ENCODE assay signal across 8 cellular contexts in the genomic region with DNA sequence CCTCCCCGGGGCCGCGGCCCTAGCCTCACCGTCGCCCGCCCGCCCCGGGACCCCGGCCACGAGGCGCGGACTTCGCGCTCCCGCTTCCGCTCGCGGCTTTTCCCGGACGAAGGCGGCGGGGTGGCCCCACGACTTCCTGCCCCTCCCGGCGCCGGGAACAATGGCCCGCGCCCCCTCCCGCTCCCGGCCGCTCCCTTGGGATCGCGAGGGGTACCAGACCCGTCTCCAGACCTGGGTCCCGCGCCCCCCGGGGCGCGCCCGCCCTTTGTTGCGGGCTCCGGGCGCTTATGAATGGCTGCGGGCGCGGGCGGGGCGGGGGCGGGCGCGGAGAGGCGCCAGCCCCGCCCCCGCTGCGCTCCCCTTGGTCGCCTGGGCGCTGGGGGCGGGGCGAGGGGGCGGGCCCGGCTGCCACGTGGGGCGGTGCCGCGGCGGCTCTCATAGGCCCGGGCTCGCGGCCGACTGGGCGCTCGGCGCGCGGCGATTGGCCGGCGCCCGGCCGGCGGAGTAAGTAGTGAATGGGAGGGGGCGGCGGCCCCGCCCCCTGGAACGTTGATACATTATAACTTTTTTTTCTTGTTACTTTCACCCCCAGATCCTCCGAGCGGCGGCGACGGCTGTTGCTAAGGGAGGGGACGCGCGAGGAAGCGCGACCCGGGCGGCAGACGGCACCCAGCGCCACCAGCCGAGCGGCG. TPM values are rescaled to one million over a fixed set of nuclear protein-coding genes. Genes with fewer than 3 reads are reported as not detected.
A peak's percentile ranks its signal among the peaks of the same experiment; 100 is the strongest.
DNase-seq lines count a peak whose midpoint lies in the region; ATAC-seq and TF ChIP-seq lines count a peak whose summit lies in the region.

No MANE protein-coding gene starts in this region.

- 0 out of 2 replicates have a peak, but pooled peaks cover 7% of the 10 kb centered on the region for H4K20me1 ChIP-seq in OCI-LY7 (ENCODE audit: insufficient read depth, low read length)

- H3K36me3 ChIP-seq in Caco-2 (ENCODE audit: control insufficient read depth, insufficient read depth, low read length) (peaks cover 5% of the 10 kb centered on the region), OCI-LY7 (ENCODE audit: insufficient read depth, low read length) (peaks cover 56% of the 10 kb centered on the region), mucosa of rectum (ENCODE audit: control insufficient read depth in 2 of 2, insufficient read depth in 2 of 2, low read length in 2 of 2) (peaks cover 6 to 10% of the 10 kb centered on the region in 2 donors)

- H3K27ac ChIP-seq in OCI-LY7 (ENCODE audit: low read depth, low read length, poor library complexity, severe bottlenecking) (peak overlapping the region; percentile 87), mucosa of rectum (ENCODE audit: low read depth in 2 of 2, low read length in 2 of 2) (peak overlapping the region; percentile 99)

- intact Hi-C loops in Caco-2 (cut with micrococcal nuclease; ENCODE audit: unreplicated experiment): loop anchor here (1.0 kb wide), 1 partner anchor 20 kb away; the partner anchor contains the start of gene CIRBP
- intact Hi-C loops in OCI-LY7 (cut with micrococcal nuclease; ENCODE audit: unreplicated experiment): loop anchor here (1.0 kb wide), 1 partner anchor 17 kb away; no protein-coding TSS in a partner anchor

- no peaks in the 10 kb centered on the region for H3K9me3 Mint-ChIP-seq in Caco-2 (ENCODE audit: unreplicated experiment)

- no peaks in the 10 kb centered on the region for H3K27me3 Mint-ChIP-seq in Caco-2 (ENCODE audit: insufficient read depth, unreplicated experiment)

- peak overlapping the region; percentile 83 to 92 for H3K9ac ChIP-seq in mucosa of rectum (ENCODE audit: low read depth in 1 of 2, low read length in 2 of 2)

- H3K27me3 ChIP-seq in Caco-2 (replicated peaks; ENCODE audit: control insufficient read depth, insufficient read depth, low read length) (no peaks in the 10 kb centered on the region), mucosa of rectum (ENCODE audit: control insufficient read depth in 2 of 2, insufficient read depth in 2 of 2, low read length in 2 of 2) (no peaks in the 10 kb centered on the region)

- peaks cover 35% of the 10 kb centered on the region for H3K4me1 ChIP-seq in Caco-2
- H3K4me1 ChIP-seq in OCI-LY7 (ENCODE audit: insufficient read depth, low read length, poor library complexity, severe bottlenecking): peaks cover 46% of the 10 kb centered on the region
- H3K4me1 ChIP-seq in mucosa of rectum (ENCODE audit: control insufficient read depth in 2 of 2, insufficient read depth in 2 of 2, low read length in 2 of 2): peaks cover 40 to 49% of the 10 kb centered on the region in 2 donors

- H3K4me1 Mint-ChIP-seq in Caco-2 (ENCODE audit: low read depth, unreplicated experiment): peaks cover 6% of the 10 kb centered on the region

- TF ChIP-seq CTCF in Caco-2 (IDR thresholded peaks at IDR 0.05; ENCODE audit: insufficient read depth in 1 of 2, low read depth in 1 of 2, low read length in 1 of 2, severe bottlenecking in 1 of 2, unreplicated experiment in 1 of 2): no peak
- TF ChIP-seq CTCF in OCI-LY7 (conservative IDR thresholded peaks at IDR 0.05; ENCODE audit: low read length): no peak
- TF ChIP-seq CTCF in epithelial cell of proximal tubule (conservative IDR thresholded peaks at IDR 0.05; ENCODE audit: low read depth, low read length): no peak

- no peaks in the 10 kb centered on the region for H3K9me3 ChIP-seq in Caco-2
- no peaks in the 10 kb centered on the region for H3K9me3 ChIP-seq in OCI-LY7 (ENCODE audit: low read length)
- no peaks in the 10 kb centered on the region for H3K9me3 ChIP-seq in mucosa of rectum (ENCODE audit: control insufficient read depth in 2 of 2, low read length in 2 of 2)

- peak overlapping the region; percentile 96 for H3K4me3 Mint-ChIP-seq in Caco-2 (ENCODE audit: unreplicated experiment)

- H3K4me2 ChIP-seq in OCI-LY7 (ENCODE audit: low read length): peak overlapping the region; percentile 100

- peaks cover 70% of the 10 kb centered on the region for H3K36me3 Mint-ChIP-seq in Caco-2 (ENCODE audit: insufficient read depth, unreplicated experiment)

- no peak for TF ChIP-seq EP300 in Ishikawa (IDR thresholded peaks at IDR 0.05; ENCODE audit: borderline replicate concordance)

- POLR2A ChIA-PET in Caco-2 (lab: Charles Lee) (interaction anchor here (0.6 to 1.6 kb wide), 4 partner anchors 16 to 204 kb away, joined by 3 to 21 read pairs (median 4); partner anchors contain the start of gene CIRBP), OCI-LY7 (lab: Charles Lee) (no interaction called here)

- CTCF ChIA-PET in Caco-2 (lab: Charles Lee): interaction anchor here (0.6 kb wide), 1 partner anchor 19 kb away, joined by 3 read pairs; no protein-coding TSS in a partner anchor
- CTCF ChIA-PET in OCI-LY7 (lab: Charles Lee; ENCODE audit: unreplicated experiment): no interaction called here

- no peak overlapping the region for H3K27ac Mint-ChIP-seq in Caco-2 (ENCODE audit: unreplicated experiment)

- H3K4me3 ChIP-seq in Caco-2 (ENCODE audit: low read depth, low read length) (peak overlapping the region; percentile 88), OCI-LY7 (ENCODE audit: low read depth, low read length, poor library complexity, severe bottlenecking) (peak overlapping the region; percentile 97), epithelial cell of proximal tubule (ENCODE audit: low read depth, low read length) (peak overlapping the region; percentile 88), mucosa of rectum (ENCODE audit: low read length in 2 of 2) (peak overlapping the region; percentile 69 to 86)

- BruUV-seq in Caco-2 (replicated peaks; lab: Mats Ljungman, UMichigan) (no TSS peak), OCI-LY7 (replicated peaks; lab: Mats Ljungman, UMichigan) (no TSS peak)

- DNase-seq in Caco-2: peak; percentile 92
- peak; percentile 96 for DNase-seq in OCI-LY7 (ENCODE audit: low spot score)
- DNase-seq in activated T-cell treated with anti-CD3 and anti-CD28 coated beads for 48 hours (ENCODE audit: low read depth): peak; percentile 96
- no peak for DNase-seq in epithelial cell of proximal tubule (ENCODE audit: low read depth)
- peak; percentile 81 to 92 for DNase-seq in stimulated activated CD8-positive, alpha-beta memory T cell treated with anti-CD3 and anti-CD28 coated beads, Interleukin-4, amount 100 ng/mL, for 4 hours (ENCODE audit: low read depth in 2 of 2, low spot score in 1 of 2)

- no peak for TF ChIP-seq RAD21 in Ishikawa (IDR thresholded peaks at IDR 0.05; ENCODE audit: low read depth)

- peak; percentile 40 for ATAC-seq in GM21515 (IDR thresholded peaks at IDR 0.05; ENCODE audit: unreplicated experiment)

- no peaks in the 10 kb centered on the region for H3K9me2 ChIP-seq in OCI-LY7 (ENCODE audit: insufficient read depth, low read length)

- no peak overlapping the region for H2AFZ ChIP-seq in OCI-LY7 (ENCODE audit: low read length)

- H3K79me2 ChIP-seq in OCI-LY7 (ENCODE audit: insufficient read depth, low read depth, low read length): peaks cover 37% of the 10 kb centered on the region; the same call in 1 of the 2 replicates

TF ChIP-seq in Ishikawa, 13 proteins besides CTCF, POLR2A, EP300 and RAD21 (continues in another document):
- TF ChIP-seq REST (IDR thresholded peaks at IDR 0.05; ENCODE audit: low read depth): no peak
- peak; percentile 76 for TF ChIP-seq USF1 (IDR thresholded peaks at IDR 0.05)
- 0 out of 2 replicates have a peak, but pooled peaks have one; percentile 8 for TF ChIP-seq TCF12 (IDR thresholded peaks at IDR 0.05; ENCODE audit: low read depth)

RNA-seq across cellular contexts. Expression of gene MIDN, which starts 1.1 kb away (rescaled TPM):
- total RNA-seq in Caco-2 (2022): 125 and 128 TPM in 2 replicates
- 11.7 and 20.3 TPM in 2 replicates for total RNA-seq in OCI-LY7 (2014; rRNA removed; shearing (Covaris generic))
- total RNA-seq in OCI-LY7 (2022): 70.9 and 75.8 TPM in 2 replicates
- 44.1 and 66.3 TPM in 2 replicates for total RNA-seq in epithelial cell of proximal tubule

RNA-seq across cellular contexts. Expression of gene ATP5F1D, which starts 7.9 kb away (rescaled TPM):
- total RNA-seq in Caco-2 (2022) (126 and 140 TPM in 2 replicates), OCI-LY7 (2022) (207 and 266 TPM in 2 replicates), epithelial cell of proximal tubule (110 and 114 TPM in 2 replicates)
- 51.8 and 82.1 TPM in 2 replicates for total RNA-seq in OCI-LY7 (2014; rRNA removed; shearing (Covaris generic))

RNA-seq across cellular contexts. Expression of gene CBARP, which starts 11.6 kb away (rescaled TPM):
- total RNA-seq in Caco-2 (2022): 7.3 and 9.7 TPM in 2 replicates
- total RNA-seq in OCI-LY7 (2014; rRNA removed; shearing (Covaris generic)): 0.09 and 0.33 TPM in 2 replicates
- total RNA-seq in OCI-LY7 (2022): 0.13 and 0.18 TPM in 2 replicates
- total RNA-seq in epithelial cell of proximal tubule: 6.8 and 9.7 TPM in 2 replicates

RNA-seq across cellular contexts. Expression of gene CIRBP, which starts 19.7 kb away (rescaled TPM):
- total RNA-seq in Caco-2 (2022) (289 and 331 TPM in 2 replicates), OCI-LY7 (2022) (309 and 321 TPM in 2 replicates), epithelial cell of proximal tubule (165 and 317 TPM in 2 replicates)
- total RNA-seq in OCI-LY7 (2014; rRNA removed; shearing (Covaris generic)): 278 and 287 TPM in 2 replicates

RNA-seq across cellular contexts. Expression of gene FAM174C, which starts 25.9 kb away (rescaled TPM):
- 51.0 and 56.3 TPM in 2 replicates for total RNA-seq in Caco-2 (2022)
- 52.6 and 53.2 TPM in 2 replicates for total RNA-seq in OCI-LY7 (2014; rRNA removed; shearing (Covaris generic))
- total RNA-seq in OCI-LY7 (2022): 79.8 and 81.5 TPM in 2 replicates
- 123 and 124 TPM in 2 replicates for total RNA-seq in epithelial cell of proximal tubule
